18 cellular contexts compared by ENCODE assay signal in the genomic region with DNA sequence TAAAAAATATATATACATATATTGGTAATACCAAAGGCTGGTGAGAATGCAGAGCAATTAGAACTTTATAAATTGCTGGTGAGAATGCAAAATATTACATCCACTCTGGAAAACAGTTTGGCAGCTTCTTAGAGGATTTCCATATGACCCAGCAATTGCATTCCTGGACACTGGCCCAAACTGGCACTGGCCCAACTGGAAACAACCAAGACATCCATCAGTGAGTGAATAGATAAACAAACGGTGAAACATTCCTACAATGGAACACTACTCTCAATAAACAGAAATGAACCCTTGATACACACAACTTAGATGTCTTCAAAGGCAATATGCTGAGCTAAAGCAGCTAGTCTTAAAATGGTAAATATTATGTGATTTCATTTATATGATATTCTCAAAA.
A peak's percentile ranks its signal among the peaks of the same experiment; 100 is the strongest.
DNase-seq lines count a peak whose midpoint lies in the region; ATAC-seq, FAIRE-seq and TF ChIP-seq lines count a peak whose summit lies in the region.
"Had no signal": no experiment of that assay in that cellular context is flagged by ENCODE, and none has a peak within 500 bp of the region (broad histone marks: within the 10 kb centered on the region; RNA-seq: fewer than 3 reads in every experiment).

No MANE protein-coding gene starts in this region.

- FAIRE-seq in endothelial cell of umbilical vein (lab: Jason Lieb, UNC) = no peak
- FAIRE-seq: HepG2 had no signal

- POLR2A ChIA-PET in endothelial cell of umbilical vein (lab: Charles Lee) = no interaction called here

- H3K9me1 ChIP-seq in endothelial cell of umbilical vein (replicated peaks; ENCODE audit: control insufficient read depth, extremely low read depth, insufficient read depth, low read length) = no peaks in the 10 kb centered on the region

- no peaks in the 10 kb centered on the region for H3K9me3 Mint-ChIP-seq in T-helper 2 cell treated with Interferon-gamma antibody and Interleukin-4, amounts not matched to agents 5 μg/mL and 100 μg/mL, for 36 hours
- H3K9me3 Mint-ChIP-seq in endothelial cell (ENCODE audit: unreplicated experiment) = no peaks in the 10 kb centered on the region
- H3K9me3 Mint-ChIP-seq: stimulated activated naive B cell treated with anti-CD40 and anti-IgM and Interleukin-4, amounts not matched to agents 10 μg/mL and 1 μg/mL and 100 μg/mL, for 72 hours had no signal

- no peaks in the 10 kb centered on the region for H3K36me3 ChIP-seq in endothelial cell of umbilical vein (ENCODE audit: control insufficient read depth in 2 of 2, extremely low read depth in 1 of 2, insufficient read depth in 2 of 2, low read length in 2 of 2)
- no peaks in the 10 kb centered on the region for H3K36me3 ChIP-seq in testis (ENCODE audit: low read depth, missing control alignments)

- H3K9me3 ChIP-seq in endothelial cell of umbilical vein (replicated peaks; ENCODE audit: control insufficient read depth, insufficient read depth, low read length) (no peaks in the 10 kb centered on the region), testis (no peaks in the 10 kb centered on the region)

- H3K4me1 ChIP-seq in endothelial cell of umbilical vein (ENCODE audit: control insufficient read depth, extremely low read depth, insufficient read depth, low read length) = no peaks in the 10 kb centered on the region
- H3K4me1 ChIP-seq in testis = no peaks in the 10 kb centered on the region
- H3K4me1 ChIP-seq: psoas muscle had no signal

- H3K4me2 ChIP-seq in endothelial cell of umbilical vein (ENCODE audit: insufficient read depth, low read length) = no peak overlapping the region

- DNase-seq in Caki2 (ENCODE audit: low read depth) = peak; percentile 48
- peak; percentile 77 for DNase-seq in NCI-H226
- peak; percentile 13 for DNase-seq in endothelial cell of umbilical vein (ENCODE audit: low read depth, low spot score)
- peak; percentile 46 for DNase-seq in left lobe of liver (ENCODE audit: low spot score)
- no peak for DNase-seq in RPMI8226
- DNase-seq in testis = no peak
- no peak for DNase-seq in T-helper 2 cell treated with Interferon-gamma antibody and Interleukin-4, amounts not matched to agents 5 μg/mL and 100 μg/mL, for 36 hours (ENCODE audit: low spot score)
- no peak for DNase-seq in endothelial cell (ENCODE audit: low spot score)
- DNase-seq: activated CD4-positive, alpha-beta T cell treated with anti-CD3 and anti-CD28 coated beads, Interleukin-2, amount 50 U/mL, for 48 hours; erythroblast; NCI-H146; NCI-H526 treated with DMSO at 0.1 percent for 48 hours; stimulated activated CD4-positive, alpha-beta T cell treated with anti-CD3 and anti-CD28 coated beads, Interleukin-4, amount 100 ng/mL, for 24 hours; stimulated activated naive B cell treated with anti-CD40 and anti-IgM and Interleukin-4, amounts not matched to agents 10 μg/mL and 1 μg/mL and 100 μg/mL, for 72 hours had no signal

- intact Hi-C loops in endothelial cell of umbilical vein (cut with micrococcal nuclease) = no loop called here
- intact Hi-C loops in testis (cut with DNase I; ENCODE audit: low total_unique reads) = no loop called here

- H3K27ac ChIP-seq in endothelial cell of umbilical vein (ENCODE audit: insufficient read depth, low read depth, low read length) (no peak overlapping the region), testis (no peak overlapping the region)
- H3K27ac ChIP-seq: psoas muscle, RWPE1 had no signal

- no peaks in the 10 kb centered on the region for H4K20me1 ChIP-seq in endothelial cell of umbilical vein (replicated peaks; ENCODE audit: control insufficient read depth, extremely low read depth, insufficient read depth, low read length)

- no peaks in the 10 kb centered on the region for H3K27me3 ChIP-seq in endothelial cell of umbilical vein (ENCODE audit: control insufficient read depth in 2 of 2, insufficient read depth in 2 of 2, low read length in 2 of 2)
- H3K27me3 ChIP-seq in testis = no peaks in the 10 kb centered on the region

- no peak overlapping the region for H3K27ac Mint-ChIP-seq in T-helper 2 cell treated with Interferon-gamma antibody and Interleukin-4, amounts not matched to agents 5 μg/mL and 100 μg/mL, for 36 hours
- H3K27ac Mint-ChIP-seq in endothelial cell (ENCODE audit: unreplicated experiment) = no peak overlapping the region
- H3K27ac Mint-ChIP-seq: stimulated activated naive B cell treated with anti-CD40 and anti-IgM and Interleukin-4, amounts not matched to agents 10 μg/mL and 1 μg/mL and 100 μg/mL, for 72 hours had no signal

- TF ChIP-seq CTCF in endothelial cell of umbilical vein (IDR thresholded peaks at IDR 0.05; ENCODE audit: extremely low read depth in 1 of 2, insufficient read depth in 1 of 2, low read depth in 1 of 2, low read length in 2 of 2) (no peak), testis (IDR thresholded peaks at IDR 0.05) (no peak), endothelial cell (IDR thresholded peaks at IDR 0.05; ENCODE audit: unreplicated experiment) (no peak)

- H3K36me3 Mint-ChIP-seq in T-helper 2 cell treated with Interferon-gamma antibody and Interleukin-4, amounts not matched to agents 5 μg/mL and 100 μg/mL, for 36 hours (ENCODE audit: low read depth) = no peaks in the 10 kb centered on the region
- H3K36me3 Mint-ChIP-seq in endothelial cell (ENCODE audit: low read depth, unreplicated experiment) = no peaks in the 10 kb centered on the region
- H3K36me3 Mint-ChIP-seq: brain; stimulated activated naive B cell treated with anti-CD40 and anti-IgM and Interleukin-4, amounts not matched to agents 10 μg/mL and 1 μg/mL and 100 μg/mL, for 72 hours had no signal

- no peak overlapping the region for H2AFZ ChIP-seq in endothelial cell of umbilical vein (ENCODE audit: low read depth, low read length)

- WGBS in testis, 2 donors = 23 to 30% methylated on average over 1 of the region's 1 CpG

- CTCF ChIA-PET in endothelial cell of umbilical vein (lab: Charles Lee) = no interaction called here

- dilution Hi-C loops in endothelial cell of umbilical vein (cut with MboI; ENCODE audit: extremely low pct_ligation_motif_present, low sequenced_read_pairs) = no loop called here

- no peak overlapping the region for H3K9ac ChIP-seq in endothelial cell of umbilical vein (replicated peaks; ENCODE audit: extremely low read depth, insufficient read depth, low read length)

- H3K4me3 Mint-ChIP-seq in T-helper 2 cell treated with Interferon-gamma antibody and Interleukin-4, amounts not matched to agents 5 μg/mL and 100 μg/mL, for 36 hours = no peak overlapping the region
- H3K4me3 Mint-ChIP-seq in endothelial cell (ENCODE audit: unreplicated experiment) = no peak overlapping the region
- H3K4me3 Mint-ChIP-seq: brain; stimulated activated naive B cell treated with anti-CD40 and anti-IgM and Interleukin-4, amounts not matched to agents 10 μg/mL and 1 μg/mL and 100 μg/mL, for 72 hours had no signal

- no peaks in the 10 kb centered on the region for H3K4me1 Mint-ChIP-seq in T-helper 2 cell treated with Interferon-gamma antibody and Interleukin-4, amounts not matched to agents 5 μg/mL and 100 μg/mL, for 36 hours (ENCODE audit: low read depth)
- H3K4me1 Mint-ChIP-seq in endothelial cell (ENCODE audit: unreplicated experiment) = no peaks in the 10 kb centered on the region
- H3K4me1 Mint-ChIP-seq: stimulated activated naive B cell treated with anti-CD40 and anti-IgM and Interleukin-4, amounts not matched to agents 10 μg/mL and 1 μg/mL and 100 μg/mL, for 72 hours had no signal

- H3K4me3 ChIP-seq in endothelial cell of umbilical vein (replicated peaks in 1 of 3; ENCODE audit: insufficient read depth in 1 of 3, low read depth in 1 of 3, low read length in 3 of 3) (no peak overlapping the region), testis (no peak overlapping the region)
- H3K4me3 ChIP-seq: psoas muscle had no signal

- BruUV-seq in endothelial cell of umbilical vein (replicated peaks; lab: Mats Ljungman, UMichigan) = no TSS peak

- TF ChIP-seq POLR2A in endothelial cell of umbilical vein (IDR thresholded peaks at IDR 0.05; ENCODE audit: low read depth, low read length) = no peak
- TF ChIP-seq POLR2A in testis (IDR thresholded peaks at IDR 0.05) = no peak

- in situ Hi-C loops in Caki2 (cut with HindIII; ENCODE audit: low pct_unique_long_range_greater_than_20kb, low sequenced_read_pairs) = no loop called here

- ATAC-seq in left lobe of liver = no peak
- ATAC-seq: HepG2; psoas muscle; stimulated activated naive B cell treated with anti-CD40 and anti-IgM and Interleukin-4, amounts not matched to agents 10 μg/mL and 1 μg/mL and 100 μg/mL, for 72 hours had no signal

- H3K27me3 Mint-ChIP-seq in T-helper 2 cell treated with Interferon-gamma antibody and Interleukin-4, amounts not matched to agents 5 μg/mL and 100 μg/mL, for 36 hours (ENCODE audit: low read depth) = no peaks in the 10 kb centered on the region
- no peaks in the 10 kb centered on the region for H3K27me3 Mint-ChIP-seq in endothelial cell (ENCODE audit: unreplicated experiment)
- H3K27me3 Mint-ChIP-seq: stimulated activated naive B cell treated with anti-CD40 and anti-IgM and Interleukin-4, amounts not matched to agents 10 μg/mL and 1 μg/mL and 100 μg/mL, for 72 hours had no signal

- H3K79me2 ChIP-seq in endothelial cell of umbilical vein (ENCODE audit: control insufficient read depth, insufficient read depth, low read length) = no peaks in the 10 kb centered on the region

TF ChIP-seq in endothelial cell of umbilical vein, 7 proteins besides CTCF, POLR2A, EP300 and RAD21:
- TF ChIP-seq, protein P1, sequence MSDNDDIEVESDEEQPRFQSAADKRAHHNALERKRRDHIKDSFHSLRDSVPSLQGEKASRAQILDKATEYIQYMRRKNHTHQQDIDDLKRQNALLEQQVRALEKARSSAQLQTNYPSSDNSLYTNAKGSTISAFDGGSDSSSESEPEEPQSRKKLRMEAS (IDR thresholded peaks at IDR 0.05; ENCODE audit: insufficient read depth, insufficient read length) = no peak
- TF ChIP-seq POLR2AphosphoS5 (IDR thresholded peaks at IDR 0.05; ENCODE audit: insufficient read depth, low read depth, low read length) = no peak
- TF ChIP-seq JUN (IDR thresholded peaks at IDR 0.05; ENCODE audit: borderline replicate concordance, insufficient read depth, insufficient read length, low read depth) = no peak
- TF ChIP-seq MYC (IDR thresholded peaks at IDR 0.05; ENCODE audit: low read depth, low read length) = no peak
- TF ChIP-seq FOS (IDR thresholded peaks at IDR 0.05; ENCODE audit: borderline replicate concordance, insufficient read depth, low read length) = no peak
- TF ChIP-seq EZH2 (IDR thresholded peaks at IDR 0.05; ENCODE audit: borderline replicate concordance, low read depth, low read length, severe bottlenecking) = no peak
- no peak for TF ChIP-seq GATA2 (IDR thresholded peaks at IDR 0.05; ENCODE audit: insufficient read depth, insufficient read length, low read depth, low read length)
TF ChIP-seq in endothelial cell of umbilical vein: peak in this region for 0.

Comparison
In these comparisons a context has a peak if more than half of its experiments do, and no peak if none do; other contexts are left out.
1. DNase-seq: peak in Caki2 (single experiment), NCI-H226 (single experiment), endothelial cell of umbilical vein (single experiment) and left lobe of liver (single experiment); none in RPMI8226 (single experiment), testis (single experiment), T-helper 2 cell treated with Interferon-gamma antibody and Interleukin-4, amounts not matched to agents 5 μg/mL and 100 μg/mL, for 36 hours (single experiment) and endothelial cell (single experiment).